Comparison of ENCODE assay signal across 8 cellular contexts in the genomic region with DNA sequence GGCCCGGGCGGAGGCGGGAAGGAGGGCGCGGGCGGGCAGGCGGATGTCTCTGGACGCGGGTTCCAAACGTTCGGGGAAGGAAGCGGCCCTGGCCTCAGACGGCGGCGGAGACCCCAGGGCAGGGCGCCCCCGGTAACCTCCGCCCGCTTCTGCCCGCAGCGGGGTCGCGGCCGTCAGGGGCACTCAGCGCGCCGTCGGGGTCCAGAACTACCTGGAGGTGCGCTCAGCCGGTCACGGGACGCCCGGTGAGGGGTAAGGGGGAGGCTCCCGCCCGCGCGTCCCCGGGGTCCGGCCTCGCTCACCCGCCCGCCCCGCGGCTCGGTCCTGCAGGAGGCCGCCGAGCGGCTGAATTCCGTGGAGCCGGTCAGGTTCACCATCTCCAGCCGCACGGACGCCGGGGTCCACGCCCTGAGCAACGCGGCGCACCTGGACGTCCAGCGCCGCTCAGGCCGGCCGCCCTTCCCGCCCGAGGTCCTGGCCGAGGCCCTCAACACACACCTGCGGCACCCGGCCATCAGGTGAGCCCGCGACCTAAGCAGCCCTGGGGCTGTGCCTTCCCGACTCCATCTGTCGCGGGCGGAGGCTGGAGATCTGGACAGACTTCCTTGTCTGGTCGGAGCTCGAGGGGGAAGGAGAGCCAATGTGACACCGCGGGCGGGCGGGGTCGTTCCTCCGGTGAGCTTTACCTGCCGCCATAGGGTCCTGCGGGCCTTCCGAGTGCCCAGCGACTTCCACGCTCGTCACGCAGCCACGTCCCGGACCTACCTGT. TPM values are rescaled to one million over a fixed set of nuclear protein-coding genes. Genes with fewer than 3 reads are reported as not detected.
DNase-seq lines count a peak whose midpoint lies in the region; ATAC-seq and TF ChIP-seq lines count a peak whose summit lies in the region.

No MANE protein-coding gene starts in this region.

- TF ChIP-seq CTCF in coronary artery (IDR thresholded peaks at IDR 0.05), result no peak
- TF ChIP-seq CTCF in mesothelial cell of epicardium (IDR thresholded peaks at IDR 0.05; ENCODE audit: unreplicated experiment), result no peak

- ATAC-seq in GM21360 (IDR thresholded peaks at IDR 0.05; ENCODE audit: unreplicated experiment), result peak; percentile 0

- H3K27ac ChIP-seq in coronary artery, result peak overlapping the region; percentile 89 to 98

- peak overlapping the region; percentile 72 for H3K4me3 Mint-ChIP-seq in mesothelial cell of epicardium

- peak overlapping the region; percentile 81 for H3K4me3 ChIP-seq in coronary artery

- H3K27me3 Mint-ChIP-seq in mesothelial cell of epicardium (ENCODE audit: low read depth), result no peaks in the 10 kb centered on the region

- H3K27ac Mint-ChIP-seq in mesothelial cell of epicardium, result no peak overlapping the region

- peaks cover 26% of the 10 kb centered on the region for H3K4me1 Mint-ChIP-seq in mesothelial cell of epicardium

- peak; percentile 20 for DNase-seq in CD1c-positive myeloid dendritic cell (ENCODE audit: extremely low spot score)
- DNase-seq in OCI-M1 (lab: John Stamatoyannopoulos, UW), result peak; percentile 31
- no peak for DNase-seq in coronary artery (ENCODE audit: low spot score)
- peak in 1 of 2 experiments; percentile 62 for DNase-seq in mesothelial cell of epicardium (ENCODE audit: low spot score in 2 of 2, unreplicated experiment in 2 of 2)
- no peak for DNase-seq in SIG-M5 treated with dmso at 0.1 percent for 504 hours (lab: John Stamatoyannopoulos, UW; ENCODE audit: unreplicated experiment)
- DNase-seq in NCI-H1092 treated with DMSO at 0.1 percent for 48 hours (lab: John Stamatoyannopoulos, UW), result no peak
- DNase-seq in NCI-H226, result no peak

- peaks cover 2% of the 10 kb centered on the region for H3K36me3 Mint-ChIP-seq in mesothelial cell of epicardium

- no peaks in the 10 kb centered on the region for H3K9me3 Mint-ChIP-seq in mesothelial cell of epicardium

RNA-seq across cellular contexts. Expression of gene PUSL1, which starts 0.5 kb away (rescaled TPM):
- 12.7 to 14.5 TPM (median 14.2 TPM) in 3 replicates for total RNA-seq in mesothelial cell of epicardium

RNA-seq across cellular contexts. Expression of gene ACAP3, which starts 1.2 kb away (rescaled TPM):
- total RNA-seq in mesothelial cell of epicardium, result 85.5 to 97.3 TPM (median 91.0 TPM) in 3 replicates

RNA-seq across cellular contexts. Expression of gene INTS11, which starts 15.5 kb away (rescaled TPM):
- total RNA-seq in mesothelial cell of epicardium, result 163 to 165 TPM (median 165 TPM) in 3 replicates

RNA-seq across cellular contexts. Expression of gene CPTP, which starts 15.7 kb away (rescaled TPM):
- total RNA-seq in mesothelial cell of epicardium, result 17.8 to 19.3 TPM (median 18.5 TPM) in 3 replicates

RNA-seq across cellular contexts. Expression of gene TAS1R3, which starts 22.1 kb away (rescaled TPM):
- 0.98 to 1.0 TPM (median 1.00 TPM) in 3 replicates for total RNA-seq in mesothelial cell of epicardium

Comparison
In these comparisons a context has a peak if more than half of its experiments do, and no peak if none do; other contexts are left out.
1. DNase-seq: peak in CD1c-positive myeloid dendritic cell (single experiment) and OCI-M1 (single experiment); none in coronary artery (single experiment), SIG-M5 treated with dmso at 0.1 percent for 504 hours (single experiment), NCI-H1092 treated with DMSO at 0.1 percent for 48 hours (single experiment) and NCI-H226 (single experiment).